ENCODE assay signal across 8 cellular contexts in the genomic region with DNA sequence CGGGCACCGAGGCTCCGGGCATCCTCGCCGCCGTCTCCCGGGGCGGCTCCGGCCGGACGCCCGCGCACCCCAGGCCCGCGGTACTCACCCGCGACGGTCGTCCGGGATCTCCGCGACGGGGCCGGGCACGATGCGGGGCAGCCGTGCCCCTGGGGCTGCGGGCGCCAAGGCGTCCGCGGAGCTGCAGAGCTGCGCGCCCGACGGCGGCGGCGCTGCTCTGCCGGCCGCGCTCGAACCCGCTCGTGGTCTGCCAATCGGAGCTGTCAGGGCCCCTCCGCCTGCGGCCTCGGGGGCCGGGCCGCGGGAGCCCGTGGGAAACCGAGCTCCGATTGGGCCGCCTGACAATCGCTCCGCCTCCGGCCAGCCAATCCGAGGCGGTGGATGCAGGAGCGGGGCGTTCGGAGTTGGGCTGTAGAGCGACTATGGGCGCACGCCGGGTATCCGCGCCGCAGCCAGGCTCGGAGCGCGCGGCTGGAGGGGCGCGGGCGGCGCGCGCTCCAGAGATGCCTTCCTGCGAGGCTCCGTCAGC.
A peak's percentile ranks its signal among the peaks of the same experiment; 100 is the strongest.
DNase-seq lines count a peak whose midpoint lies in the region; ATAC-seq and TF ChIP-seq lines count a peak whose summit lies in the region.

No MANE protein-coding gene starts in this region.

- H3K4me3 ChIP-seq in ovary (peak overlapping the region; percentile 39), thyroid gland (replicated peaks in 1 of 3) (peak overlapping the region in 2 of 3 donors; percentile 6 to 28)

- H3K36me3 ChIP-seq in KOPT-K1 (ENCODE audit: insufficient read depth, low read length) (no peaks in the 10 kb centered on the region), ovary (no peaks in the 10 kb centered on the region), thyroid gland (no peaks in the 10 kb centered on the region)

- H3K4me1 ChIP-seq in ovary (ENCODE audit: insufficient read depth) (peaks cover 6% of the 10 kb centered on the region), thyroid gland (peaks cover 0 to 24% of the 10 kb centered on the region in 2 donors)

- peaks cover 36% of the 10 kb centered on the region for H3K4me1 Mint-ChIP-seq in activated naive CD4-positive, alpha-beta T cell treated with anti-CD3 and anti-CD28 coated beads, Interleukin-2, amount 50 U/mL, for 24 hours
- peaks cover 13% of the 10 kb centered on the region for H3K4me1 Mint-ChIP-seq in glutamatergic neuron (ENCODE audit: low read depth, unreplicated experiment)

- H3K9me3 ChIP-seq in KOPT-K1 (ENCODE audit: insufficient read depth, low read length, poor library complexity, severe bottlenecking) = no peaks in the 10 kb centered on the region
- no peaks in the 10 kb centered on the region for H3K9me3 ChIP-seq in ovary
- no peaks in the 10 kb centered on the region for H3K9me3 ChIP-seq in thyroid gland

- DNase-seq in DMS153 (lab: John Stamatoyannopoulos, UW) (peak; percentile 96), SHP77 treated with DMSO at 0.1 percent for 48 hours (lab: John Stamatoyannopoulos, UW) (peak; percentile 47), glutamatergic neuron (peak; percentile 97), ovary (peak; percentile 66 to 92 (median 81)), thyroid gland (peak; percentile 44 to 71)

- H3K36me3 Mint-ChIP-seq in activated naive CD4-positive, alpha-beta T cell treated with anti-CD3 and anti-CD28 coated beads, Interleukin-2, amount 50 U/mL, for 24 hours = peaks cover 1% of the 10 kb centered on the region
- H3K36me3 Mint-ChIP-seq in glutamatergic neuron (ENCODE audit: unreplicated experiment) = no peaks in the 10 kb centered on the region

- no peak for TF ChIP-seq EP300 in ovary (IDR thresholded peaks at IDR 0.05)

- no peak for TF ChIP-seq POLR2A in ovary (IDR thresholded peaks at IDR 0.05)
- peak in 1 of 2 donors; percentile 22 for TF ChIP-seq POLR2A in thyroid gland (IDR thresholded peaks at IDR 0.05)

- H3K27me3 ChIP-seq in ovary (no peaks in the 10 kb centered on the region), thyroid gland (peaks cover 7% of the 10 kb centered on the region)

- no peaks in the 10 kb centered on the region for H3K9me3 Mint-ChIP-seq in activated naive CD4-positive, alpha-beta T cell treated with anti-CD3 and anti-CD28 coated beads, Interleukin-2, amount 50 U/mL, for 24 hours
- H3K9me3 Mint-ChIP-seq in glutamatergic neuron (ENCODE audit: unreplicated experiment) = peaks cover 5% of the 10 kb centered on the region

- H3K27ac Mint-ChIP-seq in activated naive CD4-positive, alpha-beta T cell treated with anti-CD3 and anti-CD28 coated beads, Interleukin-2, amount 50 U/mL, for 24 hours = no peak overlapping the region
- H3K27ac Mint-ChIP-seq in glutamatergic neuron (ENCODE audit: unreplicated experiment) = no peak overlapping the region

- 0 to 1% (median 0%) methylated on average over 16 to 83 of the region's 83 CpGs for WGBS in ovary, 3 donors
- WGBS in thyroid gland, 2 donors = no CpG with 5 or more reads among the region's 83 CpGs

- peak overlapping the region; percentile 95 for H3K4me3 Mint-ChIP-seq in activated naive CD4-positive, alpha-beta T cell treated with anti-CD3 and anti-CD28 coated beads, Interleukin-2, amount 50 U/mL, for 24 hours
- H3K4me3 Mint-ChIP-seq in glutamatergic neuron (ENCODE audit: unreplicated experiment) = no peak overlapping the region

- TF ChIP-seq CTCF in glutamatergic neuron (IDR thresholded peaks at IDR 0.05; ENCODE audit: partially characterized antibody, unreplicated experiment) (peak; percentile 11), ovary (IDR thresholded peaks at IDR 0.05) (peak in 1 of 3 donors; percentile 42), thyroid gland (IDR thresholded peaks at IDR 0.05) (peak in 1 of 6 experiments; percentile 11)

- peaks cover 4% of the 10 kb centered on the region for H3K27me3 Mint-ChIP-seq in activated naive CD4-positive, alpha-beta T cell treated with anti-CD3 and anti-CD28 coated beads, Interleukin-2, amount 50 U/mL, for 24 hours
- H3K27me3 Mint-ChIP-seq in glutamatergic neuron (ENCODE audit: unreplicated experiment) = peaks cover 5% of the 10 kb centered on the region

- H3K27ac ChIP-seq in KOPT-K1 (ENCODE audit: low read depth, low read length, poor library complexity, severe bottlenecking) = peak overlapping the region; percentile 65
- H3K27ac ChIP-seq in ovary = no peak overlapping the region
- no peak overlapping the region for H3K27ac ChIP-seq in thyroid gland

- intact Hi-C loops in ovary (cut with DNase I) (no loop called here), thyroid gland (cut with DNase I) (no loop called here)

- ATAC-seq in GM21576 (IDR thresholded peaks at IDR 0.05; ENCODE audit: unreplicated experiment) = peak; percentile 81

Comparison
In these comparisons a context has a peak if more than half of its experiments do, and no peak if none do; other contexts are left out.
1. DNase-seq: peak in every context shown above with its lines; median percentile 97 in glutamatergic neuron; 96 in DMS153; 81 in ovary; 58 in thyroid gland; 47 in SHP77 treated with DMSO at 0.1 percent for 48 hours.